1 cellular context compared by ENCODE assay signal in the genomic region with DNA sequence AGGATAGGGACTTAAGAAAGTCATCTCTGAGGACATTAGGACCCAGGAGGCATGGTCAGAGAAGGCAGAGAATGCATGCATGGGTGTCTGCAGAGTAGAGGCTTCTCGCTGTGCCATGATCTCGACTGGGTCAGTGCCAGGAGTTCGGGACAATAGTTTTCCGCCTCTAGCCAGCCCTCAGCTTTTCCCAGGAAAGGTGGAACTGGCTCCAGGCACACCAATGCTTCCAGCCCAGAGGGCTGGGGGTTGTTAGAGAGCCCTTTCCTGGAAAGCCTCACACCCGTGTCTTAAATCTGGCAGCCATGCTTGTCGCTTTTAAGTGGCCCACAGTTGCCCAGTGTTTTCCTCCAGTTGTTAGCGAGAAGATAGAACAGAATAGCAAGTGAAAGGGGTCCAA.
TF ChIP-seq lines count a peak whose summit lies in the region.

No MANE protein-coding gene starts in this region.

TF ChIP-seq in HEK293, 187 proteins besides CTCF, POLR2A, EP300 and RAD21 (continued from another document):
- TF ChIP-seq, protein P1, sequence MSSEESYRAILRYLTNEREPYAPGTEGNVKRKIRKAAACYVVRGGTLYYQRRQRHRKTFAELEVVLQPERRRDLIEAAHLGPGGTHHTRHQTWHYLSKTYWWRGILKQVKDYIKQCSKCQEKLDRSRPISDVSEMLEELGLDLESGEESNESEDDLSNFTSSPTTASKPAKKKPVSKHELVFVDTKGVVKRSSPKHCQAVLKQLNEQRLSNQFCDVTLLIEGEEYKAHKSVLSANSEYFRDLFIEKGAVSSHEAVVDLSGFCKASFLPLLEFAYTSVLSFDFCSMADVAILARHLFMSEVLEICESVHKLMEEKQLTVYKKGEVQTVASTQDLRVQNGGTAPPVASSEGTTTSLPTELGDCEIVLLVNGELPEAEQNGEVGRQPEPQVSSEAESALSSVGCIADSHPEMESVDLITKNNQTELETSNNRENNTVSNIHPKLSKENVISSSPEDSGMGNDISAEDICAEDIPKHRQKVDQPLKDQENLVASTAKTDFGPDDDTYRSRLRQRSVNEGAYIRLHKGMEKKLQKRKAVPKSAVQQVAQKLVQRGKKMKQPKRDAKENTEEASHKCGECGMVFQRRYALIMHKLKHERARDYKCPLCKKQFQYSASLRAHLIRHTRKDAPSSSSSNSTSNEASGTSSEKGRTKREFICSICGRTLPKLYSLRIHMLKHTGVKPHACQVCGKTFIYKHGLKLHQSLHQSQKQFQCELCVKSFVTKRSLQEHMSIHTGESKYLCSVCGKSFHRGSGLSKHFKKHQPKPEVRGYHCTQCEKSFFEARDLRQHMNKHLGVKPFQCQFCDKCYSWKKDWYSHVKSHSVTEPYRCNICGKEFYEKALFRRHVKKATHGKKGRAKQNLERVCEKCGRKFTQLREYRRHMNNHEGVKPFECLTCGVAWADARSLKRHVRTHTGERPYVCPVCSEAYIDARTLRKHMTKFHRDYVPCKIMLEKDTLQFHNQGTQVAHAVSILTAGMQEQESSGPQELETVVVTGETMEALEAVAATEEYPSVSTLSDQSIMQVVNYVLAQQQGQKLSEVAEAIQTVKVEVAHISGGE (tag by site-specific recombination; conservative IDR thresholded peaks at IDR 0.05; ENCODE audit: low read depth) = no peak
- TF ChIP-seq MZF1 (tag by site-specific recombination; IDR thresholded peaks at IDR 0.05; ENCODE audit: borderline replicate concordance) (no peak), ZNF10 (tag by site-specific recombination; IDR thresholded peaks at IDR 0.05) (no peak), ZNF433 (tag by site-specific recombination; IDR thresholded peaks at IDR 0.05; ENCODE audit: low read depth) (no peak), ZNF174 (tag by site-specific recombination; IDR thresholded peaks at IDR 0.05) (no peak), ZNF335 (tag by site-specific recombination; conservative IDR thresholded peaks at IDR 0.05) (peak; percentile 45; the same call in 1 of the 2 replicates), ZNF837 (tag by site-specific recombination; IDR thresholded peaks at IDR 0.05) (no peak), FEZF1 (tag by site-specific recombination; IDR thresholded peaks at IDR 0.05) (no peak), ZNF473 (tag by site-specific recombination; IDR thresholded peaks at IDR 0.05) (no peak), PRDM2 (tag by site-specific recombination; IDR thresholded peaks at IDR 0.05; ENCODE audit: borderline replicate concordance) (no peak)
- TF ChIP-seq, protein P2, sequence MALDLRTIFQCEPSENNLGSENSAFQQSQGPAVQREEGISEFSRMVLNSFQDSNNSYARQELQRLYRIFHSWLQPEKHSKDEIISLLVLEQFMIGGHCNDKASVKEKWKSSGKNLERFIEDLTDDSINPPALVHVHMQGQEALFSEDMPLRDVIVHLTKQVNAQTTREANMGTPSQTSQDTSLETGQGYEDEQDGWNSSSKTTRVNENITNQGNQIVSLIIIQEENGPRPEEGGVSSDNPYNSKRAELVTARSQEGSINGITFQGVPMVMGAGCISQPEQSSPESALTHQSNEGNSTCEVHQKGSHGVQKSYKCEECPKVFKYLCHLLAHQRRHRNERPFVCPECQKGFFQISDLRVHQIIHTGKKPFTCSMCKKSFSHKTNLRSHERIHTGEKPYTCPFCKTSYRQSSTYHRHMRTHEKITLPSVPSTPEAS (tag by site-specific recombination; IDR thresholded peaks at IDR 0.05) = no peak
- TF ChIP-seq, protein P3, sequence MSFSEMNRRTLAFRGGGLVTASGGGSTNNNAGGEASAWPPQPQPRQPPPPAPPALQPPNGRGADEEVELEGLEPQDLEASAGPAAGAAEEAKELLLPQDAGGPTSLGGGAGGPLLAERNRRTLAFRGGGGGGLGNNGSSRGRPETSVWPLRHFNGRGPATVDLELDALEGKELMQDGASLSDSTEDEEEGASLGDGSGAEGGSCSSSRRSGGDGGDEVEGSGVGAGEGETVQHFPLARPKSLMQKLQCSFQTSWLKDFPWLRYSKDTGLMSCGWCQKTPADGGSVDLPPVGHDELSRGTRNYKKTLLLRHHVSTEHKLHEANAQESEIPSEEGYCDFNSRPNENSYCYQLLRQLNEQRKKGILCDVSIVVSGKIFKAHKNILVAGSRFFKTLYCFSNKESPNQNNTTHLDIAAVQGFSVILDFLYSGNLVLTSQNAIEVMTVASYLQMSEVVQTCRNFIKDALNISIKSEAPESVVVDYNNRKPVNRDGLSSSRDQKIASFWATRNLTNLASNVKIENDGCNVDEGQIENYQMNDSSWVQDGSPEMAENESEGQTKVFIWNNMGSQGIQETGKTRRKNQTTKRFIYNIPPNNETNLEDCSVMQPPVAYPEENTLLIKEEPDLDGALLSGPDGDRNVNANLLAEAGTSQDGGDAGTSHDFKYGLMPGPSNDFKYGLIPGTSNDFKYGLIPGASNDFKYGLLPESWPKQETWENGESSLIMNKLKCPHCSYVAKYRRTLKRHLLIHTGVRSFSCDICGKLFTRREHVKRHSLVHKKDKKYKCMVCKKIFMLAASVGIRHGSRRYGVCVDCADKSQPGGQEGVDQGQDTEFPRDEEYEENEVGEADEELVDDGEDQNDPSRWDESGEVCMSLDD (tag by site-specific recombination; IDR thresholded peaks at IDR 0.05) = no peak
